In genomic region chr2:216116418-216116817, GRCh38 we compare ENCODE assay signal across 16 cellular contexts. TPM values are rescaled to one million over a fixed set of nuclear protein-coding genes. Genes with fewer than 3 reads are reported as not detected.
A peak's percentile ranks its signal among the peaks of the same experiment; 100 is the strongest.
DNase-seq lines count a peak whose midpoint lies in the region; ATAC-seq, FAIRE-seq and TF ChIP-seq lines count a peak whose summit lies in the region.
"Had no signal": no experiment of that assay in that cellular context is flagged by ENCODE, and none has a peak within 500 bp of the region (broad histone marks: within the 10 kb centered on the region; RNA-seq: fewer than 3 reads in every experiment).

No MANE protein-coding gene starts in this region.

- peaks cover 17% of the 10 kb centered on the region for H3K36me3 Mint-ChIP-seq in astrocyte (ENCODE audit: low read depth, unreplicated experiment)
- H3K36me3 Mint-ChIP-seq in natural killer cell = peaks cover 58% of the 10 kb centered on the region

- ATAC-seq in natural killer cell (no peak), GM18861 (IDR thresholded peaks at IDR 0.05; ENCODE audit: unreplicated experiment) (no peak)
- ATAC-seq: Right ventricle myocardium inferior had no signal

- peaks cover 21% of the 10 kb centered on the region for H3F3A ChIP-seq in Loucy (ENCODE audit: low read depth)

- no peaks in the 10 kb centered on the region for H3K27me3 Mint-ChIP-seq in astrocyte (ENCODE audit: low read depth, unreplicated experiment)
- no peaks in the 10 kb centered on the region for H3K27me3 Mint-ChIP-seq in natural killer cell (ENCODE audit: low read depth in 2 of 2)
- H3K27me3 Mint-ChIP-seq: activated B cell treated with CpG ODN at 0.5 μM for 24 hours had no signal

- H3K4me2 ChIP-seq in Loucy (ENCODE audit: low read depth, low read length, poor library complexity, severe bottlenecking) (peak overlapping the region; percentile 85), astrocyte (ENCODE audit: low read length) (no peak overlapping the region)

- H3K27ac Mint-ChIP-seq in astrocyte (ENCODE audit: unreplicated experiment) = no peak overlapping the region
- H3K27ac Mint-ChIP-seq in natural killer cell = peak overlapping the region; percentile 8 to 98
- H3K27ac Mint-ChIP-seq: activated B cell treated with CpG ODN at 0.5 μM for 24 hours had no signal

- H3K27me3 ChIP-seq in Loucy (ENCODE audit: insufficient read depth, low read length, poor library complexity, severe bottlenecking) (no peaks in the 10 kb centered on the region), astrocyte (ENCODE audit: insufficient read depth, low read length) (no peaks in the 10 kb centered on the region)

- H3K4me3 Mint-ChIP-seq in astrocyte (ENCODE audit: unreplicated experiment) (no peak overlapping the region), natural killer cell (peak overlapping the region; percentile 66)
- H3K4me3 Mint-ChIP-seq: activated B cell treated with CpG ODN at 0.5 μM for 24 hours had no signal

- H3K4me1 ChIP-seq in Loucy (ENCODE audit: insufficient read depth, low read length, poor library complexity, severe bottlenecking) (peaks cover 75% of the 10 kb centered on the region), astrocyte (ENCODE audit: insufficient read depth, low read length) (peaks cover 18% of the 10 kb centered on the region)

- no peak overlapping the region for H2AFZ ChIP-seq in Loucy (ENCODE audit: low read length)
- no peak overlapping the region for H2AFZ ChIP-seq in astrocyte (ENCODE audit: low read depth, low read length)

- intact Hi-C loops in natural killer cell (cut with micrococcal nuclease) = no loop called here

- FAIRE-seq in astrocyte (lab: Jason Lieb, UNC) = no peak
- FAIRE-seq: endothelial cell of umbilical vein had no signal

- no peak for TF ChIP-seq CTCF in Loucy (conservative IDR thresholded peaks at IDR 0.05; ENCODE audit: low read length)
- no peak for TF ChIP-seq CTCF in astrocyte (IDR thresholded peaks at IDR 0.05; ENCODE audit: insufficient read depth, low read depth, low read length)
- TF ChIP-seq CTCF in natural killer cell (IDR thresholded peaks at IDR 0.05) = no peak

- H3K9me3 Mint-ChIP-seq in astrocyte (ENCODE audit: unreplicated experiment) = no peaks in the 10 kb centered on the region
- no peaks in the 10 kb centered on the region for H3K9me3 Mint-ChIP-seq in natural killer cell
- H3K9me3 Mint-ChIP-seq: activated B cell treated with CpG ODN at 0.5 μM for 24 hours had no signal

- DNase-seq in NCI-H1694 treated with DMSO at 0.1 percent for 48 hours (lab: John Stamatoyannopoulos, UW) (peak; percentile 11), NCI-H1694 (lab: John Stamatoyannopoulos, UW) (no peak), astrocyte (ENCODE audit: low read depth) (no peak), natural killer cell (no peak), HUDEP-2 (lab: John Stamatoyannopoulos, UW; ENCODE audit: unreplicated experiment in 76 of 76) (no peak), AG08396 (ENCODE audit: low spot score) (no peak)
- DNase-seq: 8988T, activated B cell treated with CpG ODN at 0.5 μM for 24 hours, amygdala, NCI-H2227 treated with DMSO at 0.1 percent for 48 hours had no signal

- H4K20me1 ChIP-seq in Loucy (ENCODE audit: insufficient read depth, low read length, poor library complexity, severe bottlenecking) = peaks cover 44% of the 10 kb centered on the region
- peaks cover 34% of the 10 kb centered on the region for H4K20me1 ChIP-seq in astrocyte (ENCODE audit: insufficient read depth, low read length)

- H3K4me1 Mint-ChIP-seq in astrocyte (ENCODE audit: low read depth, unreplicated experiment) (peaks cover 49% of the 10 kb centered on the region), natural killer cell (peaks cover 70 to 80% of the 10 kb centered on the region in 2 donors)

- H3K36me3 ChIP-seq in Loucy (ENCODE audit: insufficient read depth, low read length) = peaks cover 81% of the 10 kb centered on the region
- peaks cover 65% of the 10 kb centered on the region for H3K36me3 ChIP-seq in astrocyte (ENCODE audit: insufficient read depth, low read length)

- H3K9me3 ChIP-seq in Loucy (ENCODE audit: insufficient read depth, low read depth, low read length) (no peaks in the 10 kb centered on the region), astrocyte (ENCODE audit: insufficient read depth, low read depth, low read length) (no peaks in the 10 kb centered on the region)

- no peaks in the 10 kb centered on the region for H3K9me2 ChIP-seq in Loucy (replicated peaks; ENCODE audit: low read depth, low read length)

- H3K9ac ChIP-seq in Loucy (ENCODE audit: low read depth, low read length, poor library complexity, severe bottlenecking) (peak overlapping the region; percentile 96), astrocyte (ENCODE audit: low read length) (peak overlapping the region; percentile 8)
- H3K9ac ChIP-seq: KMS-11 had no signal

- H3K27ac ChIP-seq in astrocyte (ENCODE audit: low read depth, low read length) = no peak overlapping the region
- H3K27ac ChIP-seq: KMS-11 had no signal

- H3K79me2 ChIP-seq in Loucy (ENCODE audit: insufficient read depth, low read length) (peaks cover 97% of the 10 kb centered on the region), astrocyte (ENCODE audit: insufficient read depth, low read length) (peaks cover 88% of the 10 kb centered on the region)

- H3K4me3 ChIP-seq in Loucy (ENCODE audit: low read length, poor library complexity, severe bottlenecking) (peak overlapping the region; percentile 91), astrocyte (ENCODE audit: insufficient read depth, low read depth, low read length) (no peak overlapping the region)
- H3K4me3 ChIP-seq: skin epidermis had no signal

RNA-seq across cellular contexts. Expression of gene XRCC5, which starts 7.3 kb away (rescaled TPM):
- total RNA-seq in astrocyte = 237 and 249 TPM in 2 replicates
- 100 to 1,000 TPM; 188 to 220 (median 201) TPM for total RNA-seq in natural killer cell

RNA-seq across cellular contexts. Expression of gene TMEM169, which starts 34.7 kb away (rescaled TPM):
- total RNA-seq in astrocyte (17.9 and 20.1 TPM in 2 replicates), natural killer cell (1 to 10 TPM in 1 of 3 donors, under 1 TPM in 2; 0.68 to 1.5 (median 0.98) TPM)

RNA-seq across cellular contexts. Expression of gene PECR, which starts 34.8 kb away (rescaled TPM):
- total RNA-seq in astrocyte = 17.0 and 17.3 TPM in 2 replicates
- total RNA-seq in natural killer cell = 10 to 100 TPM; 15.4 to 25.7 (median 17.5) TPM
